Comparison of ENCODE assay signal across 27 cellular contexts in genomic region chr5:111745075-111745474, GRCh38.
"Had no signal": no experiment of that assay in that cellular context is flagged by ENCODE, and none has a peak within 500 bp of the region (broad histone marks: within the 10 kb centered on the region; RNA-seq: fewer than 3 reads in every experiment).

No MANE protein-coding gene starts in this region.

- H3K79me2 ChIP-seq: parathyroid adenoma had no signal

- H3K27ac ChIP-seq: cardiac muscle cell, foreskin keratinocyte, left ventricle myocardium inferior, neutrophil, parathyroid adenoma, suprapubic skin, tibial nerve had no signal

- H3K36me3 Mint-ChIP-seq: natural killer cell; stimulated activated effector memory CD8-positive, alpha-beta T cell treated with anti-CD3 and anti-CD28 coated beads, Interleukin-12 subunit alpha, Interleukin-12 subunit beta, amount 100 ng/mL, for 72 hours; T-cell had no signal

- H3K36me3 ChIP-seq: left ventricle myocardium inferior, neutrophil, suprapubic skin, tibial nerve had no signal

- H3K4me1 Mint-ChIP-seq: stimulated activated effector memory CD8-positive, alpha-beta T cell treated with anti-CD3 and anti-CD28 coated beads, Interleukin-12 subunit alpha, Interleukin-12 subunit beta, amount 100 ng/mL, for 72 hours had no signal

- H3K9me3 ChIP-seq: left ventricle myocardium inferior, neutrophil, suprapubic skin, tibial nerve had no signal

- H3K27me3 Mint-ChIP-seq: activated naive CD8-positive, alpha-beta T cell treated with anti-CD3 and anti-CD28 coated beads, Interleukin-2, amount 10 ng/mL, durations not matched to agents 7 days and 5 days had no signal

- H3K4me1 ChIP-seq: foreskin keratinocyte, parathyroid adenoma had no signal

- H3K27me3 ChIP-seq: cardiac muscle cell, neutrophil, suprapubic skin, tibial nerve had no signal

- ATAC-seq: activated CD4-positive, alpha-beta T cell treated with anti-CD3 and anti-CD28 coated beads for 36 hours; activated T-cell treated with anti-CD3 and anti-CD28 coated beads, Interleukin-2, amount 50 U/mL, for 4 hours; foreskin keratinocyte; natural killer cell; right cardiac atrium; stimulated activated effector memory CD8-positive, alpha-beta T cell treated with anti-CD3 and anti-CD28 coated beads, Interleukin-12 subunit alpha, Interleukin-12 subunit beta, amount 100 ng/mL, for 72 hours; stimulated activated naive CD8-positive, alpha-beta T cell treated with anti-CD3 and anti-CD28 coated beads, Interleukin-15, amount 100 ng/mL, for 72 hours; T-cell had no signal

- H2AFZ ChIP-seq: parathyroid adenoma had no signal

- H3K9ac ChIP-seq: parathyroid adenoma had no signal

- FAIRE-seq: urothelium cell line had no signal

- H3K27ac Mint-ChIP-seq: activated CD4-positive, alpha-beta T cell treated with anti-CD3 and anti-CD28 coated beads for 36 hours; activated naive CD4-positive, alpha-beta T cell treated with anti-CD3 and anti-CD28 coated beads for 36 hours; activated naive CD8-positive, alpha-beta T cell treated with anti-CD3 and anti-CD28 coated beads, Interleukin-2, amount 10 ng/mL, durations not matched to agents 7 days and 5 days; natural killer cell; stimulated activated effector memory CD8-positive, alpha-beta T cell treated with anti-CD3 and anti-CD28 coated beads, Interleukin-12 subunit alpha, Interleukin-12 subunit beta, amount 100 ng/mL, for 72 hours; stimulated activated naive CD8-positive, alpha-beta T cell treated with anti-CD3 and anti-CD28 coated beads, Interleukin-15, amount 100 ng/mL, for 72 hours; T-cell; T-helper 2 cell treated with Interferon-gamma antibody and Interleukin-4, amounts not matched to agents 5 μg/mL and 100 μg/mL, for 36 hours had no signal

- H3K9me3 Mint-ChIP-seq: activated naive CD4-positive, alpha-beta T cell treated with anti-CD3 and anti-CD28 coated beads for 36 hours; activated naive CD8-positive, alpha-beta T cell treated with anti-CD3 and anti-CD28 coated beads, Interleukin-2, amount 10 ng/mL, durations not matched to agents 7 days and 5 days; activated T-cell treated with anti-CD3 and anti-CD28 coated beads, Interleukin-2, amount 50 U/mL, for 4 hours; natural killer cell; stimulated activated effector memory CD8-positive, alpha-beta T cell treated with anti-CD3 and anti-CD28 coated beads, Interleukin-12 subunit alpha, Interleukin-12 subunit beta, amount 100 ng/mL, for 72 hours; stimulated activated naive CD8-positive, alpha-beta T cell treated with anti-CD3 and anti-CD28 coated beads, Interleukin-15, amount 100 ng/mL, for 72 hours; T-cell; T-helper 2 cell treated with Interferon-gamma antibody and Interleukin-4, amounts not matched to agents 5 μg/mL and 100 μg/mL, for 36 hours had no signal

- H3K4me3 ChIP-seq: cardiac muscle cell, left ventricle myocardium inferior, skin epidermis, suprapubic skin, tibial nerve had no signal

- DNase-seq: activated CD4-positive, alpha-beta T cell treated with anti-CD3 and anti-CD28 coated beads for 36 hours; activated CD4-positive, alpha-beta T cell treated with anti-CD3 and anti-CD28 coated beads, Interleukin-2, amount 50 U/mL, for 48 hours; activated CD8-positive, alpha-beta memory T cell treated with anti-CD3 and anti-CD28 coated beads, Interleukin-2, amount 50 U/mL, for 48 hours; activated naive CD4-positive, alpha-beta T cell treated with anti-CD3 and anti-CD28 coated beads for 36 hours; activated naive CD8-positive, alpha-beta T cell treated with anti-CD3 and anti-CD28 coated beads, Interleukin-2, amount 10 ng/mL, durations not matched to agents 7 days and 5 days; activated T-cell treated with anti-CD3 and anti-CD28 coated beads, Interleukin-2, amount 50 U/mL, for 4 hours; amniotic stem cell; dermis blood vessel endothelial cell; effector CD8-positive, alpha-beta T cell; foreskin keratinocyte; hippocampal formation; left ventricle myocardium inferior; midbrain; natural killer cell; right cardiac atrium; stimulated activated CD4-positive, alpha-beta T cell treated with anti-CD3 and anti-CD28 coated beads, Interleukin-2, amount 100 ng/mL, for 24 hours; stimulated activated naive CD8-positive, alpha-beta T cell treated with anti-CD3 and anti-CD28 coated beads, Interleukin-15, amount 100 ng/mL, for 72 hours; T-cell had no signal

- H3K4me3 Mint-ChIP-seq: activated CD4-positive, alpha-beta T cell treated with anti-CD3 and anti-CD28 coated beads for 36 hours; activated naive CD4-positive, alpha-beta T cell treated with anti-CD3 and anti-CD28 coated beads for 36 hours; activated naive CD8-positive, alpha-beta T cell treated with anti-CD3 and anti-CD28 coated beads, Interleukin-2, amount 10 ng/mL, durations not matched to agents 7 days and 5 days; activated T-cell treated with anti-CD3 and anti-CD28 coated beads, Interleukin-2, amount 50 U/mL, for 4 hours; natural killer cell; stimulated activated effector memory CD8-positive, alpha-beta T cell treated with anti-CD3 and anti-CD28 coated beads, Interleukin-12 subunit alpha, Interleukin-12 subunit beta, amount 100 ng/mL, for 72 hours; stimulated activated naive CD8-positive, alpha-beta T cell treated with anti-CD3 and anti-CD28 coated beads, Interleukin-15, amount 100 ng/mL, for 72 hours; T-cell; T-helper 2 cell treated with Interferon-gamma antibody and Interleukin-4, amounts not matched to agents 5 μg/mL and 100 μg/mL, for 36 hours had no signal
